In genomic region chr1:114757455-114758250, GRCh38 we compare ENCODE assay signal across 1 cellular context.
A peak's percentile ranks its signal among the peaks of the same experiment; 100 is the strongest.
TF ChIP-seq lines count a peak whose summit lies in the region.

CSDE1 (minus strand) TSS chr1:114757984; CDS start chr1:114739890, 18,094 bp downstream.

TF ChIP-seq in HepG2, 621 proteins besides CTCF, POLR2A, EP300 and RAD21 (continued from another document and continues in another):
- TF ChIP-seq, protein P1, sequence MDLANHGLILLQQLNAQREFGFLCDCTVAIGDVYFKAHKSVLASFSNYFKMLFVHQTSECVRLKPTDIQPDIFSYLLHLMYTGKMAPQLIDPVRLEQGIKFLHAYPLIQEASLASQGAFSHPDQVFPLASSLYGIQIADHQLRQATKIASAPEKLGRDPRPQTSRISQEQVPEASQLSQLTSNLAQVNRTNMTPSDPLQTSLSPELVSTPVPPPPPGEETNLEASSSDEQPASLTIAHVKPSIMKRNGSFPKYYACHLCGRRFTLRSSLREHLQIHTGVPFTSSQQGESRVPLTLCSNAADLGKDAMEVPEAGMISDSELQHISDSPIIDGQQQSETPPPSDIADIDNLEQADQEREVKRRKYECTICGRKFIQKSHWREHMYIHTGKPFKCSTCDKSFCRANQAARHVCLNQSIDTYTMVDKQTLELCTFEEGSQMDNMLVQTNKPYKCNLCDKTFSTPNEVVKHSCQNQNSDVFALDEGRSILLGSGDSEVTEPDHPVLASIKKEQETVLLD (CRISPR knock-in tag; IDR thresholded peaks at IDR 0.05; ENCODE audit: low read depth) = peak; percentile 68
- TF ChIP-seq ZFY (CRISPR knock-in tag; IDR thresholded peaks at IDR 0.05) = peak; percentile 65
- TF ChIP-seq, protein P2, sequence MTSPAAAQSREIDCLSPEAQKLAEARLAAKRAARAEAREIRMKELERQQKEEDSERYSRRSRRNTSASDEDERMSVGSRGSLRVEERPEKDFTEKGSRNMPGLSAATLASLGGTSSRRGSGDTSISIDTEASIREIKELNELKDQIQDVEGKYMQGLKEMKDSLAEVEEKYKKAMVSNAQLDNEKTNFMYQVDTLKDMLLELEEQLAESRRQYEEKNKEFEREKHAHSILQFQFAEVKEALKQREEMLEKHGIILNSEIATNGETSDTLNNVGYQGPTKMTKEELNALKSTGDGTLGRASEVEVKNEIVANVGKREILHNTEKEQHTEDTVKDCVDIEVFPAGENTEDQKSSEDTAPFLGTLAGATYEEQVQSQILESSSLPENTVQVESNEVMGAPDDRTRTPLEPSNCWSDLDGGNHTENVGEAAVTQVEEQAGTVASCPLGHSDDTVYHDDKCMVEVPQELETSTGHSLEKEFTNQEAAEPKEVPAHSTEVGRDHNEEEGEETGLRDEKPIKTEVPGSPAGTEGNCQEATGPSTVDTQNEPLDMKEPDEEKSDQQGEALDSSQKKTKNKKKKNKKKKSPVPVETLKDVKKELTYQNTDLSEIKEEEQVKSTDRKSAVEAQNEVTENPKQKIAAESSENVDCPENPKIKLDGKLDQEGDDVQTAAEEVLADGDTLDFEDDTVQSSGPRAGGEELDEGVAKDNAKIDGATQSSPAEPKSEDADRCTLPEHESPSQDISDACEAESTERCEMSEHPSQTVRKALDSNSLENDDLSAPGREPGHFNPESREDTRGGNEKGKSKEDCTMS (CRISPR knock-in tag; conservative IDR thresholded peaks at IDR 0.05) = no peak
- no peak for TF ChIP-seq ZNF318 (CRISPR knock-in tag; IDR thresholded peaks at IDR 0.05)
- TF ChIP-seq TAF15 (IDR thresholded peaks at IDR 0.05; ENCODE audit: low read depth, low read length, poor library complexity, severe bottlenecking) = peak; percentile 54
- TF ChIP-seq, protein P3, sequence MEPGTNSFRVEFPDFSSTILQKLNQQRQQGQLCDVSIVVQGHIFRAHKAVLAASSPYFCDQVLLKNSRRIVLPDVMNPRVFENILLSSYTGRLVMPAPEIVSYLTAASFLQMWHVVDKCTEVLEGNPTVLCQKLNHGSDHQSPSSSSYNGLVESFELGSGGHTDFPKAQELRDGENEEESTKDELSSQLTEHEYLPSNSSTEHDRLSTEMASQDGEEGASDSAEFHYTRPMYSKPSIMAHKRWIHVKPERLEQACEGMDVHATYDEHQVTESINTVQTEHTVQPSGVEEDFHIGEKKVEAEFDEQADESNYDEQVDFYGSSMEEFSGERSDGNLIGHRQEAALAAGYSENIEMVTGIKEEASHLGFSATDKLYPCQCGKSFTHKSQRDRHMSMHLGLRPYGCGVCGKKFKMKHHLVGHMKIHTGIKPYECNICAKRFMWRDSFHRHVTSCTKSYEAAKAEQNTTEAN (CRISPR knock-in tag; conservative IDR thresholded peaks at IDR 0.05) = no peak
- peak; percentile 44; the same call in 1 of the 2 replicates for TF ChIP-seq SP5 (CRISPR knock-in tag; IDR thresholded peaks at IDR 0.05; ENCODE audit: borderline replicate concordance, low read depth)
- TF ChIP-seq CBX5 (CRISPR knock-in tag; IDR thresholded peaks at IDR 0.05; ENCODE audit: borderline replicate concordance) = no peak; the same call in 1 of the 2 replicates
- peak; percentile 69 for TF ChIP-seq ZNF441 (CRISPR knock-in tag; IDR thresholded peaks at IDR 0.05; ENCODE audit: borderline replicate concordance)
- TF ChIP-seq PCBP1 (IDR thresholded peaks at IDR 0.05; ENCODE audit: borderline replicate concordance, low read depth, low read length) = peak; percentile 82; the same call in 1 of the 2 replicates
- TF ChIP-seq, protein P4, sequence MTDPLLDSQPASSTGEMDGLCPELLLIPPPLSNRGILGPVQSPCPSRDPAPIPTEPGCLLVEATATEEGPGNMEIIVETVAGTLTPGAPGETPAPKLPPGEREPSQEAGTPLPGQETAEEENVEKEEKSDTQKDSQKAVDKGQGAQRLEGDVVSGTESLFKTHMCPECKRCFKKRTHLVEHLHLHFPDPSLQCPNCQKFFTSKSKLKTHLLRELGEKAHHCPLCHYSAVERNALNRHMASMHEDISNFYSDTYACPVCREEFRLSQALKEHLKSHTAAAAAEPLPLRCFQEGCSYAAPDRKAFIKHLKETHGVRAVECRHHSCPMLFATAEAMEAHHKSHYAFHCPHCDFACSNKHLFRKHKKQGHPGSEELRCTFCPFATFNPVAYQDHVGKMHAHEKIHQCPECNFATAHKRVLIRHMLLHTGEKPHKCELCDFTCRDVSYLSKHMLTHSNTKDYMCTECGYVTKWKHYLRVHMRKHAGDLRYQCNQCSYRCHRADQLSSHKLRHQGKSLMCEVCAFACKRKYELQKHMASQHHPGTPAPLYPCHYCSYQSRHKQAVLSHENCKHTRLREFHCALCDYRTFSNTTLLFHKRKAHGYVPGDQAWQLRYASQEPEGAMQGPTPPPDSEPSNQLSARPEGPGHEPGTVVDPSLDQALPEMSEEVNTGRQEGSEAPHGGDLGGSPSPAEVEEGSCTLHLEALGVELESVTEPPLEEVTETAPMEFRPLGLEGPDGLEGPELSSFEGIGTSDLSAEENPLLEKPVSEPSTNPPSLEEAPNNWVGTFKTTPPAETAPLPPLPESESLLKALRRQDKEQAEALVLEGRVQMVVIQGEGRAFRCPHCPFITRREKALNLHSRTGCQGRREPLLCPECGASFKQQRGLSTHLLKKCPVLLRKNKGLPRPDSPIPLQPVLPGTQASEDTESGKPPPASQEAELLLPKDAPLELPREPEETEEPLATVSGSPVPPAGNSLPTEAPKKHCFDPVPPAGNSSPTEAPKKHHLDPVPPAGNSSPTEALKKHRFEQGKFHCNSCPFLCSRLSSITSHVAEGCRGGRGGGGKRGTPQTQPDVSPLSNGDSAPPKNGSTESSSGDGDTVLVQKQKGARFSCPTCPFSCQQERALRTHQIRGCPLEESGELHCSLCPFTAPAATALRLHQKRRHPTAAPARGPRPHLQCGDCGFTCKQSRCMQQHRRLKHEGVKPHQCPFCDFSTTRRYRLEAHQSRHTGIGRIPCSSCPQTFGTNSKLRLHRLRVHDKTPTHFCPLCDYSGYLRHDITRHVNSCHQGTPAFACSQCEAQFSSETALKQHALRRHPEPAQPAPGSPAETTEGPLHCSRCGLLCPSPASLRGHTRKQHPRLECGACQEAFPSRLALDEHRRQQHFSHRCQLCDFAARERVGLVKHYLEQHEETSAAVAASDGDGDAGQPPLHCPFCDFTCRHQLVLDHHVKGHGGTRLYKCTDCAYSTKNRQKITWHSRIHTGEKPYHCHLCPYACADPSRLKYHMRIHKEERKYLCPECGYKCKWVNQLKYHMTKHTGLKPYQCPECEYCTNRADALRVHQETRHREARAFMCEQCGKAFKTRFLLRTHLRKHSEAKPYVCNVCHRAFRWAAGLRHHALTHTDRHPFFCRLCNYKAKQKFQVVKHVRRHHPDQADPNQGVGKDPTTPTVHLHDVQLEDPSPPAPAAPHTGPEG (CRISPR knock-in tag; IDR thresholded peaks at IDR 0.05) = no peak
- TF ChIP-seq JUN (CRISPR knock-in tag; IDR thresholded peaks at IDR 0.05) = no peak
- TF ChIP-seq HHEX (CRISPR knock-in tag; IDR thresholded peaks at IDR 0.05) = no peak
- TF ChIP-seq CENPX (CRISPR knock-in tag; IDR thresholded peaks at IDR 0.05) = no peak
- TF ChIP-seq CAMTA2 (CRISPR knock-in tag; IDR thresholded peaks at IDR 0.05; ENCODE audit: borderline replicate concordance) = 0 out of 2 replicates have a peak, but pooled peaks have one; percentile 72
- TF ChIP-seq IKZF1 (IDR thresholded peaks at IDR 0.05) = no peak
- peak; percentile 21; the same call in 1 of the 2 replicates for TF ChIP-seq MIXL1 (CRISPR knock-in tag; IDR thresholded peaks at IDR 0.05)
- peak; percentile 76; the same call in 1 of the 2 replicates for TF ChIP-seq GZF1 (CRISPR knock-in tag; IDR thresholded peaks at IDR 0.05)
- TF ChIP-seq, protein P5, sequence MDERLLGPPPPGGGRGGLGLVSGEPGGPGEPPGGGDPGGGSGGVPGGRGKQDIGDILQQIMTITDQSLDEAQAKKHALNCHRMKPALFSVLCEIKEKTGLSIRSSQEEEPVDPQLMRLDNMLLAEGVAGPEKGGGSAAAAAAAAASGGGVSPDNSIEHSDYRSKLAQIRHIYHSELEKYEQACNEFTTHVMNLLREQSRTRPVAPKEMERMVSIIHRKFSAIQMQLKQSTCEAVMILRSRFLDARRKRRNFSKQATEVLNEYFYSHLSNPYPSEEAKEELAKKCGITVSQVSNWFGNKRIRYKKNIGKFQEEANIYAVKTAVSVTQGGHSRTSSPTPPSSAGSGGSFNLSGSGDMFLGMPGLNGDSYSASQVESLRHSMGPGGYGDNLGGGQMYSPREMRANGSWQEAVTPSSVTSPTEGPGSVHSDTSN (CRISPR knock-in tag; IDR thresholded peaks at IDR 0.05) = no peak
- TF ChIP-seq, protein P6, sequence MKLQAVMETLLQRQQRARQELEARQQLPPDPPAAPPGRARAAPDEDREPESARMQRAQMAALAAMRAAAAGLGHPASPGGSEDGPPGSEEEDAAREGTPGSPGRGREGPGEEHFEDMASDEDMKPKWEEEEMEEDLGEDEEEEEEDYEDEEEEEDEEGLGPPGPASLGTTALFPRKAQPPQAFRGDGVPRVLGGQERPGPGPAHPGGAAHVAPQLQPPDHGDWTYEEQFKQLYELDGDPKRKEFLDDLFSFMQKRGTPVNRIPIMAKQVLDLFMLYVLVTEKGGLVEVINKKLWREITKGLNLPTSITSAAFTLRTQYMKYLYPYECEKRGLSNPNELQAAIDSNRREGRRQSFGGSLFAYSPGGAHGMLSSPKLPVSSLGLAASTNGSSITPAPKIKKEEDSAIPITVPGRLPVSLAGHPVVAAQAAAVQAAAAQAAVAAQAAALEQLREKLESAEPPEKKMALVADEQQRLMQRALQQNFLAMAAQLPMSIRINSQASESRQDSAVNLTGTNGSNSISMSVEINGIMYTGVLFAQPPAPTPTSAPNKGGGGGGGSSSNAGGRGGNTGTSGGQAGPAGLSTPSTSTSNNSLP (IDR thresholded peaks at IDR 0.05; ENCODE audit: low read depth, low read length) = peak; percentile 63
- TF ChIP-seq ARNT (IDR thresholded peaks at IDR 0.05) = no peak
- no peak for TF ChIP-seq XBP1 (CRISPR knock-in tag; IDR thresholded peaks at IDR 0.05)
- no peak for TF ChIP-seq KDM1A (CRISPR knock-in tag; IDR thresholded peaks at IDR 0.05)
- peak; percentile 92 for TF ChIP-seq TEAD3 (CRISPR knock-in tag; optimal IDR thresholded peaks at IDR 0.05; ENCODE audit: borderline replicate concordance)
- no peak for TF ChIP-seq HNRNPH1 (optimal IDR thresholded peaks at IDR 0.05; ENCODE audit: low read depth, low read length)
- peak; percentile 31; the same call in 1 of the 2 replicates for TF ChIP-seq TFDP1 (CRISPR knock-in tag; IDR thresholded peaks at IDR 0.05; ENCODE audit: borderline replicate concordance)
- TF ChIP-seq AKAP8 (CRISPR knock-in tag; IDR thresholded peaks at IDR 0.05) = no peak
- no peak for TF ChIP-seq AHR (CRISPR knock-in tag; IDR thresholded peaks at IDR 0.05)
- peak; percentile 65 for TF ChIP-seq SRY (CRISPR knock-in tag; IDR thresholded peaks at IDR 0.05)
